27 cellular contexts compared by ENCODE assay signal in the genomic region with DNA sequence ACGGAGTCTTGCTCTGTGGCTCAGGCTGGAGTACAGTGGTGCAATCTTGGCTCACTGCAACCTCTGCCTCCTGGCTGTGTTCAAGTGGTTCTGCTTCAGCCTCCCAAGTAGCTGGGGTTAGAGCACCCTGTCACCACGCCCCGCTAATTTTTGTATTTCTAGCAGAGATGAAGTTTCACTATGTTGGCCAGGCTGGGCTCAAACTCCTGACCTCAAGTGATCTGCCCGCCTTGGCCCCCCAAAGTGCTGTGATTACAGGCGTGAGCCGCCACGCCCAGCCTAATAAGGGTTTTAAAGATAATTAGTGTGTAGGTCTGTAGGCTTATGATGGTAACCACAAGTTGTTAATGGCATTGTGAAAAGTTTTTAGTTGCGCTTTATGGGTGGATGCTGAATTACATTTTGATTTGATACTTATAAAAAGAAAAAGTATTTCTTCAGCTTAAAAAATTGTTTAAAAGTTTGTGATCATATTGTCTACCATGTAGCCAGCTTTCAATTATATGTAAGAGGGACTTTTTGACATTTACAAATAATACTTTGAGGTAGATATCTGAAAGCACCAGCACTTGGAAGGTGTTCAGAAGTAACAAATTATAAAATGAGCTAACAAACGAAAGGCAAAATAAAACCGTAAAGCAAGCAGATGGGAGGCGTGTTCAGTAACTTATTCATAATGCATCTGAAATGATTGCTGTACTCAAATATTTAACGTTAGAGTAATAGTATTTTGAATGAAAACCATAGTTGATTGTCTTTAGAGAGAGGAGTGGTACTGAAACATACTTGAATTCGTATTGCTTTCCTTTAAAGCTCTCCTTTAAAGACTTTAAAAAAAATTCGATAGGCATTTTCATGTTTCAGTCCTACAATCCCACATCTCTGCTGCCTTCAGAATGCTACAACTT. TPM values are rescaled to one million over a fixed set of nuclear protein-coding genes. Genes with fewer than 3 reads are reported as not detected.
DNase-seq lines count a peak whose midpoint lies in the region; ATAC-seq, FAIRE-seq and TF ChIP-seq lines count a peak whose summit lies in the region.
"Had no signal": no experiment of that assay in that cellular context is flagged by ENCODE, and none has a peak within 500 bp of the region (broad histone marks: within the 10 kb centered on the region; RNA-seq: fewer than 3 reads in every experiment).

No MANE protein-coding gene starts in this region.

- no peaks in the 10 kb centered on the region for H3K9me3 ChIP-seq in HEK293 (ENCODE audit: control insufficient read depth, insufficient read depth, low read depth, low read length)
- H3K9me3 ChIP-seq in K562 (replicated peaks; ENCODE audit: control insufficient read depth, insufficient read depth, low read depth, low read length): no peaks in the 10 kb centered on the region
- H3K9me3 ChIP-seq in naive thymus-derived CD4-positive, alpha-beta T cell (ENCODE audit: control insufficient read depth in 2 of 3, low read length in 3 of 3): no peaks in the 10 kb centered on the region
- H3K9me3 ChIP-seq: right atrium auricular region, thoracic aorta had no signal

- TF ChIP-seq RAD21 in K562 (CRISPR knock-in tag; conservative IDR thresholded peaks at IDR 0.05 in 1 of 2, IDR thresholded peaks at IDR 0.05 in 1 of 2): no peak

- H3K36me3 Mint-ChIP-seq in naive thymus-derived CD4-positive, alpha-beta T cell: peaks cover 0 to 23% (median 8%) of the 10 kb centered on the region in 5 donors
- peaks cover 21% of the 10 kb centered on the region for H3K36me3 Mint-ChIP-seq in progenitor cell of endocrine pancreas (ENCODE audit: insufficient read depth)

- no peak overlapping the region for H3K4me3 ChIP-seq in HEK293 (ENCODE audit: low read depth, low read length)
- H3K4me3 ChIP-seq in K562: no peak overlapping the region
- no peak overlapping the region for H3K4me3 ChIP-seq in naive thymus-derived CD4-positive, alpha-beta T cell (ENCODE audit: low read length)
- H3K4me3 ChIP-seq: right atrium auricular region, thoracic aorta had no signal

- no TSS peak for BruUV-seq in K562 (replicated peaks; lab: Mats Ljungman, UMichigan)

- H3K27ac ChIP-seq in HEK293 (ENCODE audit: extremely low read depth, low read depth, low read length) (no peak overlapping the region), K562 (ENCODE audit: extremely low read depth, low read depth, low read length) (no peak overlapping the region)
- peak overlapping the region; percentile 18 for H3K27ac ChIP-seq in naive thymus-derived CD4-positive, alpha-beta T cell (ENCODE audit: low read depth, low read length)
- H3K27ac ChIP-seq: right atrium auricular region, thoracic aorta had no signal

- no peaks in the 10 kb centered on the region for H3K9me1 ChIP-seq in K562 (ENCODE audit: control insufficient read depth, insufficient read depth, low read length)

- no peaks in the 10 kb centered on the region for H3K79me2 ChIP-seq in K562 (ENCODE audit: control insufficient read depth, insufficient read depth, low read length)

- no peaks in the 10 kb centered on the region for H3K9me3 Mint-ChIP-seq in naive thymus-derived CD4-positive, alpha-beta T cell
- H3K9me3 Mint-ChIP-seq in progenitor cell of endocrine pancreas (ENCODE audit: low read depth): no peaks in the 10 kb centered on the region
- H3K9me3 Mint-ChIP-seq: activated T-cell treated with anti-CD3 and anti-CD28 coated beads, Interleukin-2, amount 50 U/mL, for 4 hours; CD4-positive, alpha-beta memory T cell; stimulated activated naive CD8-positive, alpha-beta T cell treated with anti-CD3 and anti-CD28 coated beads, Interleukin-15, Interleukin-2, amounts not matched to agents 100 ng/mL and 50 ng/mL, for 24 hours; T-cell had no signal

- CTCF ChIA-PET in HEK293 (lab: Yijun Ruan, JAX): interaction anchor here (1.1 to 3.2 kb wide), 2 partner anchors 15 to 17 kb away, joined by 3 to 18 read pairs; no protein-coding TSS in a partner anchor
- CTCF ChIA-PET in K562 (lab: Yijun Ruan, JAX; ENCODE audit: low intra/inter-chr PET ratio): no interaction called here
- CTCF ChIA-PET in naive thymus-derived CD4-positive, alpha-beta T cell (lab: Charles Lee): interaction anchor here (1.9 kb wide), 1 partner anchor 15 kb away, joined by 5 read pairs; no protein-coding TSS in a partner anchor

- H2AFZ ChIP-seq in K562 (ENCODE audit: low read depth, low read length): no peak overlapping the region

- 81% methylated on average over 14 of the region's 14 CpGs for WGBS in K562 (ENCODE audit: insufficient coverage, low coverage, missing lambda C conversion rate)

- DNase-seq in Caki2 (ENCODE audit: low read depth): peak; percentile 41
- no peak for DNase-seq in K562 (ENCODE audit: extremely low read depth in 1 of 4, low spot score in 3 of 4)
- no peak for DNase-seq in naive thymus-derived CD4-positive, alpha-beta T cell
- no peak for DNase-seq in progenitor cell of endocrine pancreas (ENCODE audit: low spot score, unreplicated experiment)
- no peak for DNase-seq in dermis blood vessel endothelial cell
- DNase-seq: activated CD4-positive, CD25-positive, alpha-beta regulatory T cell; activated CD8-positive, alpha-beta memory T cell treated with anti-CD3 and anti-CD28 coated beads, Interleukin-2, amount 10 ng/mL, durations not matched to agents 7 days and 5 days; activated naive CD4-positive, alpha-beta T cell treated with anti-CD3 and anti-CD28 coated beads, Interleukin-2, amount 50 U/mL, for 16 hours; activated T-cell treated with anti-CD3 and anti-CD28 coated beads, Interleukin-2, amount 50 U/mL, for 4 hours; CD4-positive, alpha-beta memory T cell; effector CD4-positive, alpha-beta T cell; glutamatergic neuron; H7; left colon; mesendoderm; MV-4-11; NCI-H146; NCI-H2107; stimulated activated CD4-positive, alpha-beta T cell treated with anti-CD3 and anti-CD28 coated beads, Interleukin-2, amount 100 ng/mL, for 24 hours; T-cell had no signal

- peak; percentile 47; the same call in 1 of the 2 replicates for TF ChIP-seq POLR2A in K562 (conservative IDR thresholded peaks at IDR 0.05)

- H3K27ac Mint-ChIP-seq in naive thymus-derived CD4-positive, alpha-beta T cell: peak overlapping the region in 3 of 9 donors; percentile 2 to 51 (median 49)
- H3K27ac Mint-ChIP-seq in progenitor cell of endocrine pancreas: no peak overlapping the region
- H3K27ac Mint-ChIP-seq: activated CD8-positive, alpha-beta memory T cell treated with anti-CD3 and anti-CD28 coated beads, Interleukin-2, amount 10 ng/mL, durations not matched to agents 7 days and 5 days; B cell had no signal

- H3K4me1 ChIP-seq in HEK293 (ENCODE audit: control insufficient read depth, insufficient read depth, low read length): no peaks in the 10 kb centered on the region; the same call in 1 of the 2 replicates
- no peaks in the 10 kb centered on the region for H3K4me1 ChIP-seq in K562 (replicated peaks in 1 of 2; ENCODE audit: control insufficient read depth in 2 of 2, insufficient read depth in 2 of 2, low read length in 2 of 2)
- no peaks in the 10 kb centered on the region for H3K4me1 ChIP-seq in naive thymus-derived CD4-positive, alpha-beta T cell (ENCODE audit: control insufficient read depth in 2 of 2, insufficient read depth in 2 of 2, low read length in 2 of 2)
- H3K4me1 ChIP-seq: right atrium auricular region had no signal

- peak; percentile 58 for ATAC-seq in K562
- no peak for ATAC-seq in naive thymus-derived CD4-positive, alpha-beta T cell
- ATAC-seq in HG02798 (IDR thresholded peaks at IDR 0.05; ENCODE audit: poor library complexity, unreplicated experiment): no peak
- no peak for ATAC-seq in HG03342 (IDR thresholded peaks at IDR 0.05; ENCODE audit: unreplicated experiment)
- ATAC-seq: activated CD8-positive, alpha-beta memory T cell treated with anti-CD3 and anti-CD28 coated beads, Interleukin-2, amount 10 ng/mL, durations not matched to agents 7 days and 5 days; activated T-cell treated with anti-CD3 and anti-CD28 coated beads, Interleukin-2, amount 50 U/mL, for 4 hours; left colon; T-cell had no signal

- no peak for TF ChIP-seq CTCF in HEK293 (tag by site-specific recombination; IDR thresholded peaks at IDR 0.05)
- no peak for TF ChIP-seq CTCF in K562 (IDR thresholded peaks at IDR 0.05 in 2 of 3, conservative IDR thresholded peaks at IDR 0.05 in 1 of 3; ENCODE audit: insufficient read depth in 2 of 3, low read depth in 1 of 3, low read length in 3 of 3)
- TF ChIP-seq CTCF in progenitor cell of endocrine pancreas (IDR thresholded peaks at IDR 0.05; ENCODE audit: unreplicated experiment): no peak

- intact Hi-C loops in K562 (cut with micrococcal nuclease): no loop called here
- intact Hi-C loops in naive thymus-derived CD4-positive, alpha-beta T cell (cut with micrococcal nuclease): no loop called here

- POLR2A ChIA-PET in HEK293 (lab: Yijun Ruan, JAX): interaction anchor here (1.0 to 1.2 kb wide), 2 partner anchors 36 to 52 kb away, joined by 3 to 4 read pairs; no protein-coding TSS in a partner anchor
- POLR2A ChIA-PET in K562 (lab: Yijun Ruan, JAX): interaction anchor here (0.5 to 3.4 kb wide), 4 partner anchors 9 to 438 kb away, joined by 3 to 12 read pairs (median 8); partner anchors contain the start of gene MDM2
- POLR2A ChIA-PET in naive thymus-derived CD4-positive, alpha-beta T cell (lab: Charles Lee): no interaction called here

- no peaks in the 10 kb centered on the region for H3K27me3 Mint-ChIP-seq in naive thymus-derived CD4-positive, alpha-beta T cell
- no peaks in the 10 kb centered on the region for H3K27me3 Mint-ChIP-seq in progenitor cell of endocrine pancreas
- H3K27me3 Mint-ChIP-seq: activated CD8-positive, alpha-beta memory T cell treated with anti-CD3 and anti-CD28 coated beads, Interleukin-2, amount 10 ng/mL, durations not matched to agents 7 days and 5 days; B cell; CD4-positive, alpha-beta memory T cell; stimulated activated naive CD8-positive, alpha-beta T cell treated with anti-CD3 and anti-CD28 coated beads, Interleukin-15, Interleukin-2, amounts not matched to agents 100 ng/mL and 50 ng/mL, for 24 hours; T-cell had no signal

- in situ Hi-C loops in Caki2 (cut with HindIII; ENCODE audit: low pct_unique_long_range_greater_than_20kb, low sequenced_read_pairs) (no loop called here), K562 (cut with MboI) (no loop called here)

- peaks cover 0 to 5% (median 4%) of the 10 kb centered on the region in 7 donors for H3K4me1 Mint-ChIP-seq in naive thymus-derived CD4-positive, alpha-beta T cell
- no peaks in the 10 kb centered on the region for H3K4me1 Mint-ChIP-seq in progenitor cell of endocrine pancreas (ENCODE audit: low read depth)
- H3K4me1 Mint-ChIP-seq: activated CD8-positive, alpha-beta memory T cell treated with anti-CD3 and anti-CD28 coated beads, Interleukin-2, amount 10 ng/mL, durations not matched to agents 7 days and 5 days; B cell had no signal

- H3K4me3 Mint-ChIP-seq in naive thymus-derived CD4-positive, alpha-beta T cell: no peak overlapping the region
- H3K4me3 Mint-ChIP-seq in progenitor cell of endocrine pancreas (ENCODE audit: low read depth): no peak overlapping the region
- H3K4me3 Mint-ChIP-seq: activated CD8-positive, alpha-beta memory T cell treated with anti-CD3 and anti-CD28 coated beads, Interleukin-2, amount 10 ng/mL, durations not matched to agents 7 days and 5 days; activated T-cell treated with anti-CD3 and anti-CD28 coated beads, Interleukin-2, amount 50 U/mL, for 4 hours; B cell; CD4-positive, alpha-beta memory T cell; stimulated activated naive CD8-positive, alpha-beta T cell treated with anti-CD3 and anti-CD28 coated beads, Interleukin-15, Interleukin-2, amounts not matched to agents 100 ng/mL and 50 ng/mL, for 24 hours; T-cell had no signal

- H3K4me2 ChIP-seq in K562 (ENCODE audit: insufficient read depth, low read length): no peak overlapping the region

- peaks cover 18 to 43% of the 10 kb centered on the region in 2 experiments for H3K36me3 ChIP-seq in HEK293 (ENCODE audit: control insufficient read depth in 2 of 2, insufficient read depth in 1 of 2, low read length in 2 of 2)
- peaks cover 37% of the 10 kb centered on the region for H3K36me3 ChIP-seq in K562 (ENCODE audit: control insufficient read depth, insufficient read depth, low read length)
- H3K36me3 ChIP-seq in naive thymus-derived CD4-positive, alpha-beta T cell (ENCODE audit: control insufficient read depth in 2 of 3, insufficient read depth in 3 of 3, low read length in 3 of 3): peaks cover 0 to 20% (median 7%) of the 10 kb centered on the region in 3 experiments

- FAIRE-seq in K562 (lab: Jason Lieb, UNC): no peak

- H4K20me1 ChIP-seq in K562 (replicated peaks; ENCODE audit: control insufficient read depth, insufficient read depth, low read length): 0 out of 2 replicates have a peak, but pooled peaks cover 3% of the 10 kb centered on the region

- no peaks in the 10 kb centered on the region for H3K27me3 ChIP-seq in K562 (ENCODE audit: control insufficient read depth in 2 of 2, insufficient read depth in 2 of 2, low read length in 2 of 2)
- H3K27me3 ChIP-seq in naive thymus-derived CD4-positive, alpha-beta T cell (ENCODE audit: control insufficient read depth in 2 of 2, insufficient read depth in 2 of 2, low read length in 2 of 2): no peaks in the 10 kb centered on the region
- H3K27me3 ChIP-seq: right atrium auricular region had no signal

- no peak for TF ChIP-seq EP300 in K562 (IDR thresholded peaks at IDR 0.05; ENCODE audit: low read length)

- H3K9ac ChIP-seq in K562 (ENCODE audit: insufficient read depth in 1 of 2, low read depth in 2 of 2, low read length in 2 of 2): no peak overlapping the region

RNA-seq across cellular contexts. Expression of gene MDM2, which starts 37.1 kb away (rescaled TPM):
- 54.8 and 96.3 TPM in 2 replicates for total RNA-seq in Caki2 (2014; rRNA removed; shearing (Covaris generic); ENCODE audit: low replicate concordance)
- 137 and 269 TPM in 2 replicates for total RNA-seq in K562 (2011; cell fraction: chromatin; rRNA removed; ENCODE audit: low replicate concordance)
- total RNA-seq in K562 (2011; cell fraction: nucleolus; rRNA removed): 93.4 and 96.3 TPM in 2 replicates
- 70.5 and 93.0 TPM in 2 replicates for total RNA-seq in K562 (2011; cell fraction: nucleoplasm; rRNA removed)
- total RNA-seq in K562 (2014; rRNA removed): 45.3 and 49.0 TPM in 2 replicates
- 99.2 and 135 TPM in 2 replicates for total RNA-seq in K562 (2014; rRNA removed; fragmentation: Illumina TruSeq; extraction: Trizol)
- 70.0 and 74.0 TPM in 2 replicates for total RNA-seq in K562 (2015; rRNA removed; fragmentation: Illumina TruSeq; extraction: Trizol)
- 90.8 and 100 TPM in 2 replicates for total RNA-seq in K562 (2021)
- polyA plus RNA-seq in K562 (2011; rRNA removed): 28.6 and 31.0 TPM in 2 replicates
- 10.2 and 10.8 TPM in 2 replicates for polyA plus RNA-seq in K562 (2011; cell fraction: cytosol; rRNA removed)
- polyA plus RNA-seq in K562 (2011; cell fraction: nucleus; rRNA removed): 15.5 and 18.7 TPM in 2 replicates
- polyA plus RNA-seq in K562 (2012): 13.6 and 19.8 TPM in 2 replicates
- polyA plus RNA-seq in K562 (2014; fragmentation: Illumina TruSeq; extraction: Trizol): 31.0 and 33.3 TPM in 2 replicates
- polyA plus RNA-seq in K562 (2014; fragmentation: Nextera tagmentation; extraction: Ambion mirVana): 10 to 100 TPM; 13.6 to 21.8 TPM
- polyA plus RNA-seq in K562 (2014; rRNA removed): 47.5 and 57.7 TPM in 2 replicates
- 157 and 236 TPM in 2 replicates for polyA minus RNA-seq in K562 (2011; rRNA and poly(A)+ RNA removed)
- 51.0 and 56.2 TPM in 2 replicates for polyA minus RNA-seq in K562 (2011; cell fraction: cytosol; rRNA and poly(A)+ RNA removed)
- polyA minus RNA-seq in K562 (2011; cell fraction: nucleus; rRNA and poly(A)+ RNA removed): 73.0 and 111 TPM in 2 replicates
- 100 to 1,000 TPM in 1 of 5 experiments, 10 to 100 TPM in 4; 77.8 to 271 (median 80.8) TPM for total RNA-seq in naive thymus-derived CD4-positive, alpha-beta T cell
- polyA plus RNA-seq in naive thymus-derived CD4-positive, alpha-beta T cell: 10 to 100 TPM; 14.5 to 23.9 TPM
- total RNA-seq in progenitor cell of endocrine pancreas: 153 and 159 TPM in 2 replicates
- 201 and 318 TPM in 2 replicates for total RNA-seq in dermis blood vessel endothelial cell
